ENCODE assay signal across 32 cellular contexts in genomic region chr7:91463330-91463729, GRCh38.
"Had no signal": no experiment of that assay in that cellular context is flagged by ENCODE, and none has a peak within 500 bp of the region (broad histone marks: within the 10 kb centered on the region; RNA-seq: fewer than 3 reads in every experiment).

No MANE protein-coding gene starts in this region.

- H3K27ac ChIP-seq: adrenal gland, brain microvascular endothelial cell, SJCRH30, SK-N-MC had no signal

- H3K4me1 Mint-ChIP-seq: activated CD4-positive, alpha-beta T cell treated with anti-CD3 and anti-CD28 coated beads for 36 hours; IgD-negative memory B cell had no signal

- H3K27ac Mint-ChIP-seq: activated CD4-positive, alpha-beta memory T cell treated with anti-CD3 and anti-CD28 coated beads for 36 hours; activated CD4-positive, alpha-beta T cell treated with anti-CD3 and anti-CD28 coated beads for 36 hours; activated naive CD4-positive, alpha-beta T cell treated with anti-CD3 and anti-CD28 coated beads for 36 hours; activated naive CD4-positive, alpha-beta T cell treated with anti-CD3 and anti-CD28 coated beads, Interleukin-2, amount 50 U/mL, for 72 hours; activated T-helper 1 cell treated with anti-CD3 and anti-CD28 coated beads, Interleukin-12 subunit alpha, Interleukin-12 subunit beta, Interleukin-2, Interleukin-4 antibody, amounts not matched to agents 30 ng/mL and 10 ng/mL and 1 ng/mL, durations not matched to agents 14 hours and 24 hours and 36 hours; IgD-negative memory B cell; T-helper 1 cell treated with Interleukin-12 subunit alpha and Interleukin-12 subunit beta and Interleukin-4 antibody, amounts not matched to agents 30 μg/mL and 1 μg/mL, for 36 hours; T-helper 2 cell treated with Interferon-gamma antibody and Interleukin-4, amounts not matched to agents 5 μg/mL and 100 μg/mL, for 36 hours; WTC11 had no signal

- H3K36me3 ChIP-seq: adrenal gland, brain microvascular endothelial cell, MG63, SJCRH30 had no signal

- H3K9me3 ChIP-seq: adrenal gland, MG63, SJCRH30 had no signal

- H3K27me3 ChIP-seq: adrenal gland, brain microvascular endothelial cell, MG63, SJCRH30 had no signal

- H3K9me3 Mint-ChIP-seq: activated CD4-positive, alpha-beta memory T cell treated with anti-CD3 and anti-CD28 coated beads for 36 hours; activated naive CD4-positive, alpha-beta T cell treated with anti-CD3 and anti-CD28 coated beads for 36 hours; activated naive CD4-positive, alpha-beta T cell treated with anti-CD3 and anti-CD28 coated beads, Interleukin-2, amount 50 U/mL, for 72 hours; activated T-cell treated with anti-CD3 and anti-CD28 coated beads, Interleukin-2, amount 50 U/mL, for 4 hours; activated T-helper 1 cell treated with anti-CD3 and anti-CD28 coated beads, Interleukin-12 subunit alpha, Interleukin-12 subunit beta, Interleukin-2, Interleukin-4 antibody, amounts not matched to agents 30 ng/mL and 10 ng/mL and 1 ng/mL, durations not matched to agents 14 hours and 24 hours and 36 hours; IgD-negative memory B cell; T-helper 1 cell treated with Interleukin-12 subunit alpha and Interleukin-12 subunit beta and Interleukin-4 antibody, amounts not matched to agents 30 μg/mL and 1 μg/mL, for 36 hours; T-helper 2 cell treated with Interferon-gamma antibody and Interleukin-4, amounts not matched to agents 5 μg/mL and 100 μg/mL, for 36 hours had no signal

- H3K4me3 ChIP-seq: adrenal gland, MG63, SJCRH30, SK-N-MC had no signal

- DNase-seq: activated CD4-positive, alpha-beta memory T cell treated with anti-CD3 and anti-CD28 coated beads for 36 hours; activated CD4-positive, alpha-beta T cell treated with anti-CD3 and anti-CD28 coated beads for 36 hours; activated CD4-positive, alpha-beta T cell treated with anti-CD3 and anti-CD28 coated beads, Interleukin-2, amount 50 U/mL, for 1 hour; activated CD8-positive, alpha-beta memory T cell treated with anti-CD3 and anti-CD28 coated beads, Interleukin-2, amount 50 U/mL, for 4 hours; activated gamma-delta T cell treated with Interleukin-2 at 50 U/mL for 16 hours; activated naive CD4-positive, alpha-beta T cell treated with anti-CD3 and anti-CD28 coated beads for 36 hours; activated T-cell treated with anti-CD3 and anti-CD28 coated beads for 4 hours; activated T-cell treated with anti-CD3 and anti-CD28 coated beads, Interleukin-2, amount 50 U/mL, for 4 hours; adrenal gland; brain microvascular endothelial cell; Kasumi-1; KG1; MG63; NCI-H1048; NCI-H1105 treated with DMSO at 0.1 percent for 48 hours; NCI-H1436; NCI-H1694; NCI-H1930; NCI-H2081 treated with DMSO at 0.1 percent for 48 hours; NCI-H345; NCI-H524 treated with DMSO at 0.1 percent for 48 hours; SHP77; SJCRH30 had no signal

- ATAC-seq: activated CD4-positive, alpha-beta T cell treated with anti-CD3 and anti-CD28 coated beads for 36 hours; activated CD4-positive, CD25-positive, alpha-beta regulatory T cell treated with anti-CD3 and anti-CD28 coated beads, Interleukin-2, amount 50 U/mL, for 24 hours; activated naive CD4-positive, alpha-beta T cell treated with anti-CD3 and anti-CD28 coated beads, Interleukin-2, amount 50 U/mL, for 72 hours; activated T-cell treated with anti-CD3 and anti-CD28 coated beads, Interleukin-2, amount 50 U/mL, for 4 hours; Panc1; WTC11 had no signal

- H3K36me3 Mint-ChIP-seq: activated CD4-positive, alpha-beta memory T cell treated with anti-CD3 and anti-CD28 coated beads for 36 hours; activated naive CD4-positive, alpha-beta T cell treated with anti-CD3 and anti-CD28 coated beads, Interleukin-2, amount 50 U/mL, for 72 hours; IgD-negative memory B cell; WTC11 had no signal

- H3K4me1 ChIP-seq: adrenal gland, SJCRH30 had no signal

- H3K4me3 Mint-ChIP-seq: activated CD4-positive, alpha-beta memory T cell treated with anti-CD3 and anti-CD28 coated beads for 36 hours; activated CD4-positive, alpha-beta T cell treated with anti-CD3 and anti-CD28 coated beads for 36 hours; activated naive CD4-positive, alpha-beta T cell treated with anti-CD3 and anti-CD28 coated beads for 36 hours; activated T-cell treated with anti-CD3 and anti-CD28 coated beads, Interleukin-2, amount 50 U/mL, for 4 hours; activated T-helper 1 cell treated with anti-CD3 and anti-CD28 coated beads, Interleukin-12 subunit alpha, Interleukin-12 subunit beta, Interleukin-2, Interleukin-4 antibody, amounts not matched to agents 30 ng/mL and 10 ng/mL and 1 ng/mL, durations not matched to agents 14 hours and 24 hours and 36 hours; T-helper 1 cell treated with Interleukin-12 subunit alpha and Interleukin-12 subunit beta and Interleukin-4 antibody, amounts not matched to agents 30 μg/mL and 1 μg/mL, for 36 hours; T-helper 2 cell treated with Interferon-gamma antibody and Interleukin-4, amounts not matched to agents 5 μg/mL and 100 μg/mL, for 36 hours; WTC11 had no signal

- H3K27me3 Mint-ChIP-seq: activated CD4-positive, alpha-beta memory T cell treated with anti-CD3 and anti-CD28 coated beads for 36 hours; activated CD4-positive, alpha-beta T cell treated with anti-CD3 and anti-CD28 coated beads for 36 hours had no signal
